22 cellular contexts compared by ENCODE assay signal in genomic region chr2:202154613-202155281, GRCh38.
"Had no signal": no experiment of that assay in that cellular context is flagged by ENCODE, and none has a peak within 500 bp of the region (broad histone marks: within the 10 kb centered on the region; RNA-seq: fewer than 3 reads in every experiment).

No MANE protein-coding gene starts in this region.

- H3K9me3 Mint-ChIP-seq: naive thymus-derived CD8-positive, alpha-beta T cell; stimulated activated effector memory CD8-positive, alpha-beta T cell treated with anti-CD3 and anti-CD28 coated beads, Interleukin-12 subunit alpha, Interleukin-12 subunit beta, amount 100 ng/mL, for 72 hours; type B pancreatic cell had no signal

- H3K27ac Mint-ChIP-seq: naive thymus-derived CD8-positive, alpha-beta T cell; stimulated activated effector memory CD8-positive, alpha-beta T cell treated with anti-CD3 and anti-CD28 coated beads, Interleukin-12 subunit alpha, Interleukin-12 subunit beta, amount 100 ng/mL, for 72 hours; type B pancreatic cell had no signal

- H3K4me1 Mint-ChIP-seq: naive thymus-derived CD8-positive, alpha-beta T cell; stimulated activated effector memory CD8-positive, alpha-beta T cell treated with anti-CD3 and anti-CD28 coated beads, Interleukin-12 subunit alpha, Interleukin-12 subunit beta, amount 100 ng/mL, for 72 hours had no signal

- H3K4me1 ChIP-seq: thyroid gland had no signal

- DNase-seq: caudate nucleus; cortex of kidney; dorsolateral prefrontal cortex; effector CD8-positive, alpha-beta T cell; foreskin fibroblast; hippocampal formation; left colon; mucosa of descending colon; naive thymus-derived CD8-positive, alpha-beta T cell; sigmoid colon; stimulated activated CD4-positive, alpha-beta T cell treated with anti-CD3 and anti-CD28 coated beads, Interleukin-4, amount 100 ng/mL, for 1 hour; stimulated activated CD8-positive, alpha-beta memory T cell treated with anti-CD3 and anti-CD28 coated beads, Interleukin-4, amount 100 ng/mL, for 48 hours; stimulated activated naive CD8-positive, alpha-beta T cell treated with anti-CD3 and anti-CD28 coated beads, Interleukin-15, Interleukin-2, amounts not matched to agents 100 U/mL and 50 U/mL, for 24 hours; thyroid gland had no signal

- H3K36me3 Mint-ChIP-seq: naive thymus-derived CD8-positive, alpha-beta T cell; stimulated activated effector memory CD8-positive, alpha-beta T cell treated with anti-CD3 and anti-CD28 coated beads, Interleukin-12 subunit alpha, Interleukin-12 subunit beta, amount 100 ng/mL, for 72 hours; type B pancreatic cell had no signal

- H3K9me3 ChIP-seq: esophagus muscularis mucosa, mucosa of descending colon, neutrophil, right atrium auricular region, sigmoid colon, suprapubic skin, thyroid gland had no signal

- H3K36me3 ChIP-seq: esophagus muscularis mucosa, neutrophil, right atrium auricular region, sigmoid colon, suprapubic skin, thyroid gland had no signal

- H3K27ac ChIP-seq: dorsolateral prefrontal cortex, epithelial cell of prostate, esophagus muscularis mucosa, neutrophil, right atrium auricular region, skin epidermis, suprapubic skin, thyroid gland had no signal

- H3K4me3 ChIP-seq: dorsolateral prefrontal cortex, esophagus muscularis mucosa, mucosa of descending colon, right atrium auricular region, sigmoid colon, skin epidermis, suprapubic skin, thyroid gland had no signal

- ATAC-seq: left colon; mucosa of descending colon; naive thymus-derived CD8-positive, alpha-beta T cell; stimulated activated effector memory CD8-positive, alpha-beta T cell treated with anti-CD3 and anti-CD28 coated beads, Interleukin-12 subunit alpha, Interleukin-12 subunit beta, amount 100 ng/mL, for 72 hours; stimulated activated naive CD8-positive, alpha-beta T cell treated with anti-CD3 and anti-CD28 coated beads, Interleukin-15, Interleukin-2, amounts not matched to agents 100 U/mL and 50 U/mL, for 24 hours had no signal

- H3K4me3 Mint-ChIP-seq: naive thymus-derived CD8-positive, alpha-beta T cell; stimulated activated effector memory CD8-positive, alpha-beta T cell treated with anti-CD3 and anti-CD28 coated beads, Interleukin-12 subunit alpha, Interleukin-12 subunit beta, amount 100 ng/mL, for 72 hours; type B pancreatic cell had no signal

- H3K27me3 Mint-ChIP-seq: type B pancreatic cell had no signal

- H3K27me3 ChIP-seq: esophagus muscularis mucosa, neutrophil, right atrium auricular region, sigmoid colon, suprapubic skin, thyroid gland had no signal
